Comparison of ENCODE assay signal across 1 cellular context in genomic region chr7:46754135-46754730, GRCh38.
TF ChIP-seq lines count a peak whose summit lies in the region.

No MANE protein-coding gene starts in this region.

TF ChIP-seq in HepG2, 621 proteins besides CTCF, POLR2A, EP300 and RAD21:
- no peak for TF ChIP-seq ZNF354B (CRISPR knock-in tag; IDR thresholded peaks at IDR 0.05)
- no peak for TF ChIP-seq ZNF441 (CRISPR knock-in tag; IDR thresholded peaks at IDR 0.05; ENCODE audit: borderline replicate concordance)
- no peak for TF ChIP-seq SNAPC4 (CRISPR knock-in tag; IDR thresholded peaks at IDR 0.05)
- TF ChIP-seq NFYC (CRISPR knock-in tag; IDR thresholded peaks at IDR 0.05) = no peak
- TF ChIP-seq, protein P1, sequence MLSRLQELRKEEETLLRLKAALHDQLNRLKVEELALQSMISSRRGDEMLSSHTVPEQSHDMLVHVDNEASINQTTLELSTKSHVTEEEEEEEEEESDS (CRISPR knock-in tag; IDR thresholded peaks at IDR 0.05; ENCODE audit: borderline replicate concordance) = no peak
- TF ChIP-seq PHF20 (CRISPR knock-in tag; IDR thresholded peaks at IDR 0.05) = no peak
- TF ChIP-seq POGZ (CRISPR knock-in tag; IDR thresholded peaks at IDR 0.05) = no peak
TF ChIP-seq in HepG2: peak in this region for 0.
